Comparison of ENCODE assay signal across 26 cellular contexts in the genomic region with DNA sequence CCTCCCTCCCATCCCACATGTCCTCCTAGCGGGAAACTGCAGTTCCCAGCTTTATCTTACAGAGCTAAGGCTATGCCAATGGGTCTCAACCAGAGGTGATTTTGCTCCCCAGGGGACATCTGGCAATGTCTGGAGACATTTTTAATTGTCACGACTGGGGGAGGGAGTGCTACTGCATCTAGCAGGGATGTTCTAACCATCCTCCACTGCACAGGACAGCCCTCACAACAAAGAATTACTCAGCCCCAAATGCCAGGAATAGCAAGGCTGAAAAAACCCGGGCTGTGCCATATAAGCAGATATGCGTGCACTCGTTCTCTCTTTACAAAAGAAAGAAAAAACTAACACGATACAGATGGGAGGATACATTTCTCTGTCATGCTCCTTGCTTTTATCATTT. TPM values are rescaled to one million over a fixed set of nuclear protein-coding genes. Genes with fewer than 3 reads are reported as not detected.
"Had no signal": no experiment of that assay in that cellular context is flagged by ENCODE, and none has a peak within 500 bp of the region (broad histone marks: within the 10 kb centered on the region; RNA-seq: fewer than 3 reads in every experiment).

No MANE protein-coding gene starts in this region.

- H3K9me3 Mint-ChIP-seq: immature natural killer cell; memory B cell; naive thymus-derived CD4-positive, alpha-beta T cell; natural killer cell treated with Interleukin-12 subunit alpha and Interleukin-12 subunit beta and Interleukin-15 and Interleukin-18, amount 100 ng/mL, for 72 hours; stimulated activated naive CD8-positive, alpha-beta T cell treated with anti-CD3 and anti-CD28 coated beads, Interleukin-15, Interleukin-2, amounts not matched to agents 100 ng/mL and 50 ng/mL, for 24 hours had no signal

- H3K27ac Mint-ChIP-seq: immature natural killer cell; memory B cell; natural killer cell treated with Interleukin-12 subunit alpha and Interleukin-12 subunit beta and Interleukin-15 and Interleukin-18, amount 100 ng/mL, for 72 hours; progenitor cell of endocrine pancreas; stimulated activated naive CD8-positive, alpha-beta T cell treated with anti-CD3 and anti-CD28 coated beads, Interleukin-15, Interleukin-2, amounts not matched to agents 100 ng/mL and 50 ng/mL, for 24 hours had no signal

- H3K4me3 ChIP-seq: heart left ventricle, left lung, lung, mucosa of descending colon, ovary, smooth muscle cell, testis, thyroid gland, transverse colon, upper lobe of left lung, vagina had no signal

- H3K36me3 ChIP-seq: ovary had no signal

- H3K27ac ChIP-seq: left lung, ovary, testis, thyroid gland, upper lobe of left lung had no signal

- H3K9me3 ChIP-seq: heart left ventricle, left lung, mucosa of descending colon, ovary, testis, thyroid gland, transverse colon, upper lobe of left lung, vagina had no signal

- H3K27me3 ChIP-seq: heart left ventricle, left lung, ovary, testis, thyroid gland, transverse colon, upper lobe of left lung, vagina had no signal

- DNase-seq: heart left ventricle; immature natural killer cell; kidney; left colon; left lung; mucosa of descending colon; naive thymus-derived CD4-positive, alpha-beta T cell; ovary; retina; right cardiac atrium; stimulated activated CD4-positive, alpha-beta T cell treated with anti-CD3 and anti-CD28 coated beads, Interleukin-2, amount 100 ng/mL, for 24 hours; stimulated activated CD4-positive, alpha-beta T cell treated with anti-CD3 and anti-CD28 coated beads, Interleukin-4, amount 100 ng/mL, for 1 hour; stimulated activated naive CD4-positive, alpha-beta T cell; testis; thyroid gland; transverse colon; upper lobe of left lung had no signal

- ATAC-seq: heart left ventricle; left colon; left lung; mucosa of descending colon; naive thymus-derived CD4-positive, alpha-beta T cell; natural killer cell treated with Interleukin-12 subunit alpha and Interleukin-12 subunit beta and Interleukin-15 and Interleukin-18, amount 100 ng/mL, for 72 hours; right cardiac atrium; sciatic nerve had no signal

- H3K27me3 Mint-ChIP-seq: memory B cell; naive thymus-derived CD4-positive, alpha-beta T cell; natural killer cell treated with Interleukin-12 subunit alpha and Interleukin-12 subunit beta and Interleukin-15 and Interleukin-18, amount 100 ng/mL, for 72 hours; progenitor cell of endocrine pancreas; stimulated activated naive CD8-positive, alpha-beta T cell treated with anti-CD3 and anti-CD28 coated beads, Interleukin-15, Interleukin-2, amounts not matched to agents 100 ng/mL and 50 ng/mL, for 24 hours had no signal

- H3K4me3 Mint-ChIP-seq: immature natural killer cell; memory B cell; naive thymus-derived CD4-positive, alpha-beta T cell; natural killer cell treated with Interleukin-12 subunit alpha and Interleukin-12 subunit beta and Interleukin-15 and Interleukin-18, amount 100 ng/mL, for 72 hours; stimulated activated naive CD8-positive, alpha-beta T cell treated with anti-CD3 and anti-CD28 coated beads, Interleukin-15, Interleukin-2, amounts not matched to agents 100 ng/mL and 50 ng/mL, for 24 hours had no signal

- H3K4me1 ChIP-seq: testis, thyroid gland had no signal

RNA-seq across cellular contexts. Expression of gene RSPH9, which starts 34.2 kb away (rescaled TPM):
- total RNA-seq: myocyte; naive thymus-derived CD4-positive, alpha-beta T cell; natural killer cell treated with Interleukin-12 subunit alpha and Interleukin-12 subunit beta and Interleukin-15 and Interleukin-18, amount 100 ng/mL, for 72 hours; transverse colon had no signal
